11 cellular contexts compared by ENCODE assay signal in genomic region chr10:59536576-59537014, GRCh38.
DNase-seq lines count a peak whose midpoint lies in the region; ATAC-seq, FAIRE-seq and TF ChIP-seq lines count a peak whose summit lies in the region.
"Had no signal": no experiment of that assay in that cellular context is flagged by ENCODE, and none has a peak within 500 bp of the region (broad histone marks: within the 10 kb centered on the region; RNA-seq: fewer than 3 reads in every experiment).

No MANE protein-coding gene starts in this region.

- CTCF ChIA-PET in H1 (lab: Charles Lee; ENCODE audit: partially characterized antibody): interaction anchor here (0.6 to 2.3 kb wide), 6 partner anchors 15 to 271 kb away, joined by 3 to 14 read pairs (median 3); no protein-coding TSS in a partner anchor

- H4K91ac ChIP-seq in H1 (replicated peaks; ENCODE audit: insufficient read length, low read length): no peak overlapping the region

- FAIRE-seq in H1 (lab: Jason Lieb, UNC): no peak
- FAIRE-seq: colon had no signal

- no peak overlapping the region for H2BK20ac ChIP-seq in H1 (ENCODE audit: low read length)

- H3K9ac ChIP-seq in H1 (replicated peaks in 1 of 4; ENCODE audit: extremely low read depth in 1 of 4, low read depth in 3 of 4, low read length in 3 of 4) (no peak overlapping the region), stomach smooth muscle (ENCODE audit: low read length in 2 of 2) (no peak overlapping the region)

- no peak overlapping the region for H2AFZ ChIP-seq in H1 (ENCODE audit: low read length)

- 91% methylated on average over 3 of the region's 3 CpGs; no CpG with 5 or more reads in 1 of the 2 experiments for WGBS in H1 (ENCODE audit: extremely low coverage in 1 of 2, insufficient coverage in 1 of 2, insufficient read length in 1 of 2, insufficient replicate concordance in 2 of 2, low coverage in 1 of 2, low lambda C conversion rate in 2 of 2, missing lambda C conversion rate in 1 of 2), 2 experiments
- WGBS in right lobe of liver (ENCODE audit: insufficient coverage, low coverage, low lambda C conversion rate, missing lambda C conversion rate): 50% methylated on average over 1 of the region's 3 CpGs

- no peak overlapping the region for H3K4ac ChIP-seq in H1 (replicated peaks; ENCODE audit: insufficient read length, low read depth, low read length)

- no peak overlapping the region for H2AK5ac ChIP-seq in H1 (ENCODE audit: low read depth, low read length)

- peak in 2 of 3 experiments; percentile 15 to 23; a peak in 2 of 4 replicates for TF ChIP-seq CTCF in H1 (IDR thresholded peaks at IDR 0.05; ENCODE audit: control extremely low read depth in 1 of 3, insufficient read depth in 1 of 3, low read depth in 1 of 3, low read length in 3 of 3)
- no peak for TF ChIP-seq CTCF in right lobe of liver (IDR thresholded peaks at IDR 0.05)

- H2BK5ac ChIP-seq in H1 (ENCODE audit: low read depth, low read length): no peak overlapping the region

- no peak overlapping the region for H2BK15ac ChIP-seq in H1 (ENCODE audit: low read length)

- H3K14ac ChIP-seq in H1 (ENCODE audit: insufficient read length): no peak overlapping the region

- no peak for TF ChIP-seq RAD21 in H1 (IDR thresholded peaks at IDR 0.05 in 1 of 2, conservative IDR thresholded peaks at IDR 0.05 in 1 of 2; ENCODE audit: low read depth in 2 of 2, low read length in 2 of 2)

- H3K18ac ChIP-seq in H1 (ENCODE audit: extremely low read depth, low read length): no peak overlapping the region

- POLR2A ChIA-PET in H1 (lab: Charles Lee; ENCODE audit: partially characterized antibody): no interaction called here

- no peak overlapping the region for H2BK120ac ChIP-seq in H1 (replicated peaks; ENCODE audit: low read depth, low read length)

- TF ChIP-seq POLR2A in H1 (IDR thresholded peaks at IDR 0.05; ENCODE audit: control extremely low read depth in 1 of 2, low read depth in 2 of 2, low read length in 2 of 2) (no peak), right lobe of liver (IDR thresholded peaks at IDR 0.05) (no peak)

- no peak overlapping the region for H3K4me2 ChIP-seq in H1 (ENCODE audit: insufficient read depth in 1 of 2, low read depth in 2 of 2, low read length in 2 of 2)

- no peaks in the 10 kb centered on the region for H3K23me2 ChIP-seq in H1 (ENCODE audit: low read depth, low read length)

- H3K27me3 ChIP-seq in H1 (replicated peaks in 1 of 4; ENCODE audit: control insufficient read depth in 3 of 4, extremely low read depth in 1 of 4, insufficient read depth in 3 of 4, low read length in 3 of 4) (no peaks in the 10 kb centered on the region), right lobe of liver (no peaks in the 10 kb centered on the region), stomach smooth muscle (ENCODE audit: control insufficient read depth in 1 of 2, insufficient read depth in 2 of 2, low read length in 2 of 2) (no peaks in the 10 kb centered on the region)

- H3K4me3 ChIP-seq in H1 (ENCODE audit: extremely low read depth in 1 of 4, insufficient read depth in 2 of 4, low read depth in 3 of 4, low read length in 4 of 4) (no peak overlapping the region), right lobe of liver (no peak overlapping the region), stomach smooth muscle (ENCODE audit: low read length in 2 of 2) (peak overlapping the region; percentile 24 to 30)

- H3K56ac ChIP-seq in H1 (replicated peaks; ENCODE audit: insufficient read length, low read depth, low read length): no peak overlapping the region

- no peak overlapping the region for H2BK12ac ChIP-seq in H1 (ENCODE audit: low read depth, low read length)

- H3K27ac ChIP-seq in H1 (ENCODE audit: low read depth, low read length) (no peak overlapping the region), right lobe of liver (peak overlapping the region in 2 of 3 donors; percentile 8 to 9), stomach smooth muscle (ENCODE audit: low read length) (peak overlapping the region; percentile 56)

- H3K23ac ChIP-seq in H1 (ENCODE audit: insufficient read length): no peak overlapping the region

- H4K20me1 ChIP-seq in H1 (replicated peaks in 1 of 2; ENCODE audit: control insufficient read depth in 1 of 2, insufficient read depth in 2 of 2, low read length in 2 of 2): no peaks in the 10 kb centered on the region

- TF ChIP-seq EP300 in H1 (IDR thresholded peaks at IDR 0.05; ENCODE audit: borderline replicate concordance in 1 of 2, low read depth in 2 of 2, low read length in 2 of 2): no peak

- ATAC-seq in HG03354 (IDR thresholded peaks at IDR 0.05; ENCODE audit: poor library complexity, severe bottlenecking, unreplicated experiment) (peak; percentile 20), right lobe of liver (no peak), GM18519 (IDR thresholded peaks at IDR 0.05; ENCODE audit: low FRiP score, unreplicated experiment) (no peak)

- H3K36me3 ChIP-seq in H1 (ENCODE audit: control insufficient read depth in 2 of 4, insufficient read depth in 4 of 4, low read length in 3 of 4) (no peaks in the 10 kb centered on the region), right lobe of liver (no peaks in the 10 kb centered on the region), stomach smooth muscle (ENCODE audit: control insufficient read depth in 2 of 2, insufficient read depth in 2 of 2, low read length in 2 of 2) (no peaks in the 10 kb centered on the region)

- H3K9me3 ChIP-seq in H1 (ENCODE audit: insufficient read depth in 2 of 2, low read depth in 1 of 2, low read length in 1 of 2) (no peaks in the 10 kb centered on the region), right lobe of liver (no peaks in the 10 kb centered on the region), stomach smooth muscle (ENCODE audit: control insufficient read depth in 2 of 2, low read length in 2 of 2) (no peaks in the 10 kb centered on the region)

- H4K5ac ChIP-seq in H1 (ENCODE audit: insufficient read length, low read depth, low read length): no peak overlapping the region

- intact Hi-C loops in right lobe of liver (cut with DNase I): no loop called here

- H3K79me1 ChIP-seq in H1 (ENCODE audit: low read depth, low read length): no peaks in the 10 kb centered on the region

- DNase-seq in H1 (ENCODE audit: low read depth in 1 of 2, low spot score in 2 of 2) (no peak), right lobe of liver (no peak), DMS79 (lab: John Stamatoyannopoulos, UW) (no peak)
- DNase-seq in stimulated activated naive CD4-positive, alpha-beta T cell (lab: John Stamatoyannopoulos, UW): no peak
- no peak for DNase-seq in activated CD8-positive, alpha-beta memory T cell treated with anti-CD3 and anti-CD28 coated beads, Interleukin-2, amount 50 U/mL, for 48 hours
- DNase-seq: DND-41, NCI-H526 had no signal

- H4K8ac ChIP-seq in H1 (ENCODE audit: extremely low read depth, insufficient read depth, low read length): no peak overlapping the region

- no peaks in the 10 kb centered on the region for H3K79me2 ChIP-seq in H1 (ENCODE audit: control insufficient read depth in 1 of 2, insufficient read depth in 2 of 2, low read length in 2 of 2)

- H3K4me1 ChIP-seq in H1 (replicated peaks in 1 of 4; ENCODE audit: control insufficient read depth in 3 of 4, insufficient read depth in 4 of 4, low read length in 3 of 4) (peaks cover 0 to 4% (median 1%) of the 10 kb centered on the region in 4 experiments; a peak in 2 of 7 replicates), right lobe of liver (no peaks in the 10 kb centered on the region), stomach smooth muscle (ENCODE audit: control insufficient read depth, insufficient read depth, low read length) (peaks cover 11% of the 10 kb centered on the region)

TF ChIP-seq in H1, 55 proteins besides CTCF, POLR2A, EP300 and RAD21:
- no peak for TF ChIP-seq CHD2 (IDR thresholded peaks at IDR 0.05; ENCODE audit: low read length)
- no peak for TF ChIP-seq BACH1 (IDR thresholded peaks at IDR 0.05; ENCODE audit: low read length)
TF ChIP-seq in H1: peak in this region for 0.

Comparison
In these comparisons a context has a peak if more than half of its experiments do, and no peak if none do; other contexts are left out.
1. H3K4me3 ChIP-seq: peak in stomach smooth muscle (2 of 2); none in H1 (0 of 4) and right lobe of liver (0 of 3).
2. CTCF ChIP-seq: peak in H1 (2 of 3); none in right lobe of liver (0 of 4).